Comparison of ENCODE assay signal across 18 cellular contexts in the genomic region with DNA sequence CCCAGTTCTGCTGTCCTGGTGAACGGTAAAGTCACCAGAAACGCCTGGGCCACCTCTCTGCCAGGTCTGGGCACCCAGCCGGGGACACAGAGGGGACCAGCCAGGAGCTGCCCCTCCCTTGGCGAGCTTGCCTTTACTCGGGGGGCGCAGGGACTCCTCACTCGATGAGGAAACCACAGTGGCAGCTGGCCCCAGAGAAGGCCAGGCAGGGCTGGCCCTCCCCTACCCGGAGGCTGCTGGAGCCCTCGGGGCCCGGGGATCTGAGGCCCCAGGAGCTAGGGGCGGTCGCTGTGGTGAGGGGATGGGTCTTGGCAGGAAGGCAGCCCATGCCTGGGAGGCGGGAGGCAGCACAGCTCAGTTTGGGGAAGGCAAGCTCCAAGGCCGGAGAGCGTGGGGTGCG.
"Had no signal": no experiment of that assay in that cellular context is flagged by ENCODE, and none has a peak within 500 bp of the region (broad histone marks: within the 10 kb centered on the region; RNA-seq: fewer than 3 reads in every experiment).

No MANE protein-coding gene starts in this region.

- H3K27me3 ChIP-seq: ascending aorta, ovary, tibial artery had no signal

- H3K9me3 Mint-ChIP-seq: activated naive CD4-positive, alpha-beta T cell treated with anti-CD3 and anti-CD28 coated beads, Interleukin-2, amount 50 U/mL, for 24 hours; mesothelial cell of epicardium; neural crest cell had no signal

- H3K36me3 Mint-ChIP-seq: activated naive CD4-positive, alpha-beta T cell treated with anti-CD3 and anti-CD28 coated beads, Interleukin-2, amount 50 U/mL, for 24 hours; mesothelial cell of epicardium had no signal

- ATAC-seq: esophagus mucosa, left colon had no signal

- H3K36me3 ChIP-seq: ascending aorta, ovary, tibial artery had no signal

- H3K4me1 ChIP-seq: ascending aorta, tibial artery had no signal

- DNase-seq: activated CD4-positive, alpha-beta T cell treated with anti-CD3 and anti-CD28 coated beads for 1 hour; activated CD4-positive, alpha-beta T cell treated with anti-CD3 and anti-CD28 coated beads, Interleukin-2, amount 50 U/mL, for 4 hours; activated gamma-delta T cell; effector CD4-positive, alpha-beta T cell; hippocampal formation; left colon; ovary; stimulated activated naive CD4-positive, alpha-beta T cell treated with Interleukin-2 at 50 U/mL for 16 hours; substantia nigra; T-helper 2 cell; tibial artery had no signal

- H3K27ac Mint-ChIP-seq: activated naive CD4-positive, alpha-beta T cell treated with anti-CD3 and anti-CD28 coated beads, Interleukin-2, amount 50 U/mL, for 24 hours; mesothelial cell of epicardium had no signal

- H3K4me3 ChIP-seq: ascending aorta, lung, ovary, tibial artery had no signal

- H3K27ac ChIP-seq: ascending aorta, ovary, tibial artery, VCaP had no signal

- H3K9me3 ChIP-seq: ascending aorta, ovary, tibial artery had no signal

- H3K4me3 Mint-ChIP-seq: activated naive CD4-positive, alpha-beta T cell treated with anti-CD3 and anti-CD28 coated beads, Interleukin-2, amount 50 U/mL, for 24 hours; mesothelial cell of epicardium; neural crest cell had no signal
